Comparison of ENCODE assay signal across 8 cellular contexts in genomic region chr2:157302492-157303099, GRCh38. TPM values are rescaled to one million over a fixed set of nuclear protein-coding genes. Genes with fewer than 3 reads are reported as not detected.
DNase-seq lines count a peak whose midpoint lies in the region; ATAC-seq and TF ChIP-seq lines count a peak whose summit lies in the region.

No MANE protein-coding gene starts in this region.

- H3K4me3 ChIP-seq in GM12864 (ENCODE audit: low read depth, low read length) = no peak overlapping the region
- H3K4me3 ChIP-seq in HEK293 (ENCODE audit: low read depth, low read length) = no peak overlapping the region
- H3K4me3 ChIP-seq in dorsolateral prefrontal cortex = peak overlapping the region in 14 of 59 donors; percentile 8 to 52 (median 21)
- H3K4me3 ChIP-seq in lung = no peak overlapping the region
- H3K4me3 ChIP-seq in upper lobe of left lung = no peak overlapping the region

- H3K27ac ChIP-seq in HEK293 (ENCODE audit: extremely low read depth, low read depth, low read length) = no peak overlapping the region
- H3K27ac ChIP-seq in dorsolateral prefrontal cortex = peak overlapping the region in 10 of 59 donors; percentile 14 to 80 (median 37)
- no peak overlapping the region for H3K27ac ChIP-seq in lung (ENCODE audit: low read depth in 1 of 2, low read length in 1 of 2)
- no peak overlapping the region for H3K27ac ChIP-seq in upper lobe of left lung

- TF ChIP-seq EP300 in upper lobe of left lung (IDR thresholded peaks at IDR 0.05) = no peak

- CTCF ChIA-PET in HEK293 (lab: Yijun Ruan, JAX) = interaction anchor here (0.5 to 6.0 kb wide), 53 partner anchors 9 to 1925 kb away, joined by 3 to 87 read pairs (median 4); partner anchors contain the start of genes ERMN and GALNT5

- H3K9me3 ChIP-seq in HEK293 (ENCODE audit: control insufficient read depth, insufficient read depth, low read depth, low read length) = no peaks in the 10 kb centered on the region
- no peaks in the 10 kb centered on the region for H3K9me3 ChIP-seq in lung (ENCODE audit: control insufficient read depth in 2 of 2, insufficient read depth in 1 of 2, low read length in 1 of 2)
- H3K9me3 ChIP-seq in upper lobe of left lung = no peaks in the 10 kb centered on the region

- H3K36me3 ChIP-seq in HEK293 (ENCODE audit: control insufficient read depth in 2 of 2, insufficient read depth in 1 of 2, low read length in 2 of 2) (no peaks in the 10 kb centered on the region), lung (ENCODE audit: control insufficient read depth in 2 of 2, insufficient read depth in 2 of 2, low read length in 2 of 2) (no peaks in the 10 kb centered on the region), upper lobe of left lung (no peaks in the 10 kb centered on the region)

- DNase-seq in AG08395 (ENCODE audit: low spot score) (peak; percentile 55), GM12864 (ENCODE audit: low read depth) (no peak), M059J (ENCODE audit: low read depth) (peak; percentile 42), SKM-1 treated with dmso at 0.1 percent for 144 hours (lab: John Stamatoyannopoulos, UW; ENCODE audit: unreplicated experiment) (peak; percentile 46), dorsolateral prefrontal cortex (peak in 1 of 10 donors; percentile 38), lung (ENCODE audit: low spot score) (no peak), upper lobe of left lung (peak in 1 of 2 donors; percentile 36)

- ATAC-seq in lung (ENCODE audit: insufficient read depth, low FRiP score) (peak; percentile 82), upper lobe of left lung (ENCODE audit: low FRiP score in 2 of 2) (peak; percentile 71 to 86)

- H3K4me1 ChIP-seq in HEK293 (ENCODE audit: control insufficient read depth, insufficient read depth, low read length) (no peaks in the 10 kb centered on the region), lung (ENCODE audit: control insufficient read depth in 2 of 2, insufficient read depth in 2 of 2, low read length in 2 of 2) (no peaks in the 10 kb centered on the region), upper lobe of left lung (no peaks in the 10 kb centered on the region)

- TF ChIP-seq CTCF in GM12864 (IDR thresholded peaks at IDR 0.05; ENCODE audit: low read depth, low read length, missing control alignments) (peak; percentile 56), HEK293 (tag by site-specific recombination; IDR thresholded peaks at IDR 0.05) (peak; percentile 56), dorsolateral prefrontal cortex (IDR thresholded peaks at IDR 0.05 in 54 of 56, conservative IDR thresholded peaks at IDR 0.05 in 2 of 56; ENCODE audit: low read depth in 1 of 56, partially characterized antibody in 56 of 56) (peak; percentile 77 to 99 (median 90)), lung (IDR thresholded peaks at IDR 0.05; ENCODE audit: control extremely low read depth, extremely low read depth) (peak; percentile 69), upper lobe of left lung (IDR thresholded peaks at IDR 0.05) (peak; percentile 33 to 81 (median 58))

- POLR2A ChIA-PET in HEK293 (lab: Yijun Ruan, JAX) = no interaction called here

- no peak for TF ChIP-seq POLR2A in upper lobe of left lung (IDR thresholded peaks at IDR 0.05)

- 36 to 38% methylated on average over 9 of the region's 9 CpGs for WGBS in lung, 2 donors
- 36 to 40% methylated on average over 9 of the region's 9 CpGs for WGBS in upper lobe of left lung, 2 donors

- H3K27me3 ChIP-seq in dorsolateral prefrontal cortex = peaks cover 0 to 8% (median 0%) of the 10 kb centered on the region in 45 donors
- H3K27me3 ChIP-seq in lung (ENCODE audit: control insufficient read depth, insufficient read depth) = no peaks in the 10 kb centered on the region
- H3K27me3 ChIP-seq in upper lobe of left lung = no peaks in the 10 kb centered on the region

- intact Hi-C loops in dorsolateral prefrontal cortex (cut with DNase I) = loop anchor here in 1 of 2 donors (5.0 to 10.0 kb wide), 3 partner anchors 190 to 705 kb away; no protein-coding TSS in a partner anchor

TF ChIP-seq in HEK293, 187 proteins besides CTCF, POLR2A, EP300 and RAD21:
- TF ChIP-seq KLF10 (tag by site-specific recombination; IDR thresholded peaks at IDR 0.05) (no peak), ZNF514 (tag by site-specific recombination; IDR thresholded peaks at IDR 0.05) (no peak), ZNF660 (tag by site-specific recombination; IDR thresholded peaks at IDR 0.05) (0 out of 2 replicates have a peak, but pooled peaks have one; percentile 21), ZNF114 (tag by site-specific recombination; IDR thresholded peaks at IDR 0.05) (no peak), ZNF654 (tag by site-specific recombination; IDR thresholded peaks at IDR 0.05; ENCODE audit: low read depth) (peak; percentile 70)
- TF ChIP-seq, protein P1, sequence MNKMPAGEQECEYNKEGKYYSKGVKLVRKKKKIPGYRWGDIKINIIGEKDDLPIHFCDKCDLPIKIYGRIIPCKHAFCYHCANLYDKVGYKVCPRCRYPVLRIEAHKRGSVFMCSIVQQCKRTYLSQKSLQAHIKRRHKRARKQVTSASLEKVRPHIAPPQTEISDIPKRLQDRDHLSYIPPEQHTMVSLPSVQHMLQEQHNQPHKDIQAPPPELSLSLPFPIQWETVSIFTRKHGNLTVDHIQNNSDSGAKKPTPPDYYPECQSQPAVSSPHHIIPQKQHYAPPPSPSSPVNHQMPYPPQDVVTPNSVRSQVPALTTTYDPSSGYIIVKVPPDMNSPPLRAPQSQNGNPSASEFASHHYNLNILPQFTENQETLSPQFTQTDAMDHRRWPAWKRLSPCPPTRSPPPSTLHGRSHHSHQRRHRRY (tag by site-specific recombination; IDR thresholded peaks at IDR 0.05) = no peak

RNA-seq across cellular contexts. Expression of gene ERMN, which starts 23.0 kb away (rescaled TPM):
- 0.12 and 0.17 TPM in 2 replicates for total RNA-seq in M059J (2014; rRNA removed; shearing (Covaris generic))
- total RNA-seq in dorsolateral prefrontal cortex (100 to 1,000 TPM in 97 of 120 experiments, 10 to 100 TPM in 23; 40.3 to 874 (median 194) TPM), lung (1 to 10 TPM in 1 of 2 donors, under 1 TPM in 1; 0.52 to 1.6 TPM), upper lobe of left lung (1 to 10 TPM in 3 of 6 donors, under 1 TPM in 3; 0.07 to 5.2 (median 0.78) TPM)
- polyA plus RNA-seq in lung = under 1 TPM; 0.51 to 0.72 TPM

RNA-seq across cellular contexts. Expression of gene GALNT5, which starts 45.1 kb away (rescaled TPM):
- total RNA-seq in M059J (2014; rRNA removed; shearing (Covaris generic)) = 28.8 and 36.1 TPM in 2 replicates
- total RNA-seq in dorsolateral prefrontal cortex (1 to 10 TPM in 1 of 120 experiments, under 1 TPM in 48, not detected in 71; 0.06 to 1.1 (median 0.12) TPM), lung (10 to 100 TPM; 15.9 to 35.9 TPM), upper lobe of left lung (10 to 100 TPM; 23.0 to 42.9 (median 24.4) TPM)
- polyA plus RNA-seq in lung = 1 to 10 TPM; 3.8 to 4.8 TPM

Comparison
In these comparisons a context has a peak if more than half of its experiments do, and no peak if none do; other contexts are left out.
1. DNase-seq: peak in AG08395 (single experiment), M059J (single experiment) and SKM-1 treated with dmso at 0.1 percent for 144 hours (single experiment); none in GM12864 (single experiment) and lung (single experiment).
2. RNA of gene ERMN, which starts 23.0 kb away (total RNA-seq): 40.3 to 874 TPM in dorsolateral prefrontal cortex; 0.52 to 1.6 TPM in lung, 0.07 to 5.2 TPM in upper lobe of left lung and 0.12 to 0.17 TPM in M059J; every median in the first group is over 4 times any median in the second.
3. RNA of gene GALNT5, which starts 45.1 kb away (total RNA-seq): 28.8 to 36.1 TPM in M059J, 15.9 to 35.9 TPM in lung and 23.0 to 42.9 TPM in upper lobe of left lung; 0.06 to 1.1 TPM in dorsolateral prefrontal cortex; every median in the first group is over 4 times any median in the second.
4. Peak in every context shown above with its lines, with median percentiles within 50 percentile points of each other: CTCF ChIP-seq.